Comparison of ENCODE assay signal across 18 cellular contexts in the genomic region with DNA sequence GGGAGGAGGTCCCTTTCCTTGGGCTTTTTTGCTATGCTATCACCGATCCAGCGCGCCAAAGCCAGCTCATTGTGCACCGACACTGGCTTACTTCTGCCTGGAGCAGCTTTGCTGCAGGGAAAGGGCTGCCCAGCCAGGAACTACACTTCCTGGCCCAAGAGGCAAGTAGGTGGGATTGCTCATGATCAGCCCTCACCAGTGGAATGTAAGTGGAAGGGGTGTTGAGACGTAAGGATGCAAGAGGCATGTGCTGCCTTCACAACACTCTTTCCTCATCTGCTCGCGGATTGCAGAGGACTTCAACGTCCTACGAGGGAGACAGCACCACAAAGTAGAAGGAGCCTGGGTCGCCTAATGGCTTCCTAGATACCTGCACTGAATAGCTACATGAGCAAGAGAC.
DNase-seq lines count a peak whose midpoint lies in the region; ATAC-seq, FAIRE-seq and TF ChIP-seq lines count a peak whose summit lies in the region.
"Had no signal": no experiment of that assay in that cellular context is flagged by ENCODE, and none has a peak within 500 bp of the region (broad histone marks: within the 10 kb centered on the region; RNA-seq: fewer than 3 reads in every experiment).

No MANE protein-coding gene starts in this region.

- no peak overlapping the region for H2AFZ ChIP-seq in IMR-90 (replicated peaks; ENCODE audit: low read length, poor library complexity)
- H2AFZ ChIP-seq in astrocyte (ENCODE audit: low read depth, low read length): no peak overlapping the region
- no peak overlapping the region for H2AFZ ChIP-seq in endothelial cell of umbilical vein (ENCODE audit: low read depth, low read length)

- H3K4me3 ChIP-seq in IMR-90 (ENCODE audit: insufficient read depth, low read depth, low read length): no peak overlapping the region
- no peak overlapping the region for H3K4me3 ChIP-seq in astrocyte (ENCODE audit: insufficient read depth, low read depth, low read length)
- no peak overlapping the region for H3K4me3 ChIP-seq in endothelial cell of umbilical vein (replicated peaks in 1 of 3; ENCODE audit: insufficient read depth in 1 of 3, low read depth in 1 of 3, low read length in 3 of 3)
- H3K4me3 ChIP-seq in transverse colon: no peak overlapping the region

- peaks cover 5% of the 10 kb centered on the region for H3K9me3 ChIP-seq in IMR-90 (ENCODE audit: control insufficient read depth, insufficient read depth, low read length)
- peaks cover 7% of the 10 kb centered on the region for H3K9me3 ChIP-seq in astrocyte (ENCODE audit: insufficient read depth, low read depth, low read length)
- no peaks in the 10 kb centered on the region for H3K9me3 ChIP-seq in endothelial cell of umbilical vein (replicated peaks; ENCODE audit: control insufficient read depth, insufficient read depth, low read length)
- H3K9me3 ChIP-seq in transverse colon: no peaks in the 10 kb centered on the region
- H3K9me3 ChIP-seq: BE2C had no signal

- peak; percentile 47 for DNase-seq in IMR-90
- peak; percentile 61 for DNase-seq in astrocyte (ENCODE audit: low read depth)
- peak; percentile 25 for DNase-seq in endothelial cell of umbilical vein (ENCODE audit: low read depth, low spot score)
- DNase-seq in LoVo (ENCODE audit: low spot score): no peak
- no peak for DNase-seq in NCI-H1092 treated with DMSO at 0.1 percent for 48 hours (lab: John Stamatoyannopoulos, UW)
- no peak for DNase-seq in transverse colon
- DNase-seq: BE2C; C1 segment of cervical spinal cord; CD4-positive, CD25-positive, alpha-beta regulatory T cell; CD8-positive, alpha-beta memory T cell; COR-L47; DMS 273 treated with DMSO at 0.1 percent for 48 hours; HCEC 1CT had no signal

- TF ChIP-seq POLR2A in IMR-90 (IDR thresholded peaks at IDR 0.05; ENCODE audit: low read depth, low read length) (no peak), endothelial cell of umbilical vein (IDR thresholded peaks at IDR 0.05; ENCODE audit: low read depth, low read length) (no peak), transverse colon (IDR thresholded peaks at IDR 0.05) (no peak)

- peak overlapping the region; percentile 26 to 41; a peak in 2 of 4 replicates for H4K8ac ChIP-seq in IMR-90 (ENCODE audit: low read depth in 2 of 2, low read length in 2 of 2)

- H3K79me1 ChIP-seq in IMR-90 (ENCODE audit: low read depth in 1 of 2, low read length in 2 of 2): peaks cover 0 to 16% of the 10 kb centered on the region in 2 experiments; a peak in 1 of 4 replicates

- ATAC-seq in IMR-90 (ENCODE audit: low read depth): no peak

- FAIRE-seq in astrocyte (lab: Jason Lieb, UNC) (no peak), endothelial cell of umbilical vein (lab: Jason Lieb, UNC) (peak; percentile 67)
- FAIRE-seq: G401.6, GM12891, GM19239, H54 had no signal

- H3K4me3 Mint-ChIP-seq in astrocyte (ENCODE audit: unreplicated experiment): no peak overlapping the region
- H3K4me3 Mint-ChIP-seq: CD4-positive, CD25-positive, alpha-beta regulatory T cell; CD8-positive, alpha-beta memory T cell had no signal

- H2BK20ac ChIP-seq in IMR-90 (ENCODE audit: low read depth, low read length): peak overlapping the region; percentile 88

- no peaks in the 10 kb centered on the region for H4K20me1 ChIP-seq in IMR-90 (ENCODE audit: insufficient read depth, low read length)
- H4K20me1 ChIP-seq in astrocyte (ENCODE audit: insufficient read depth, low read length): no peaks in the 10 kb centered on the region
- H4K20me1 ChIP-seq in endothelial cell of umbilical vein (replicated peaks; ENCODE audit: control insufficient read depth, extremely low read depth, insufficient read depth, low read length): no peaks in the 10 kb centered on the region

- peak overlapping the region; percentile 42 for H3K18ac ChIP-seq in IMR-90 (ENCODE audit: low read depth, low read length)

- peak overlapping the region; percentile 3 for H4K5ac ChIP-seq in IMR-90 (ENCODE audit: low read depth, low read length)

- H3K36me3 ChIP-seq in IMR-90 (ENCODE audit: control insufficient read depth, insufficient read depth, low read length): no peaks in the 10 kb centered on the region
- no peaks in the 10 kb centered on the region for H3K36me3 ChIP-seq in astrocyte (ENCODE audit: insufficient read depth, low read length)
- H3K36me3 ChIP-seq in endothelial cell of umbilical vein (ENCODE audit: control insufficient read depth in 2 of 2, extremely low read depth in 1 of 2, insufficient read depth in 2 of 2, low read length in 2 of 2): no peaks in the 10 kb centered on the region
- H3K36me3 ChIP-seq in transverse colon: no peaks in the 10 kb centered on the region
- H3K36me3 ChIP-seq: BE2C had no signal

- peaks cover 25% of the 10 kb centered on the region for H3K4me1 ChIP-seq in IMR-90 (ENCODE audit: control insufficient read depth, insufficient read depth, low read length)
- peaks cover 13% of the 10 kb centered on the region for H3K4me1 ChIP-seq in astrocyte (ENCODE audit: insufficient read depth, low read length)
- H3K4me1 ChIP-seq in endothelial cell of umbilical vein (ENCODE audit: control insufficient read depth, extremely low read depth, insufficient read depth, low read length): peaks cover 18% of the 10 kb centered on the region
- H3K4me1 ChIP-seq in transverse colon: no peaks in the 10 kb centered on the region
- H3K4me1 ChIP-seq: BE2C had no signal

- no peaks in the 10 kb centered on the region for H3K79me2 ChIP-seq in astrocyte (ENCODE audit: insufficient read depth, low read length)
- H3K79me2 ChIP-seq in endothelial cell of umbilical vein (ENCODE audit: control insufficient read depth, insufficient read depth, low read length): no peaks in the 10 kb centered on the region

- peaks cover 2% of the 10 kb centered on the region for H3K36me3 Mint-ChIP-seq in astrocyte (ENCODE audit: low read depth, unreplicated experiment)
- H3K36me3 Mint-ChIP-seq: CD4-positive, CD25-positive, alpha-beta regulatory T cell; CD8-positive, alpha-beta memory T cell had no signal

- WGBS in IMR-90 (ENCODE audit: extremely low coverage in 2 of 2, insufficient read length in 1 of 2), 2 experiments: 88% methylated on average over 4 of the region's 10 CpGs; no CpG with 5 or more reads in 1 of the 2 experiments
- WGBS in transverse colon (ENCODE audit: low coverage in 1 of 2), 2 donors: 78 to 91% methylated on average over 3 to 10 of the region's 10 CpGs

- POLR2A ChIA-PET in IMR-90 (lab: Charles Lee; ENCODE audit: unreplicated experiment) (no interaction called here), endothelial cell of umbilical vein (lab: Charles Lee) (no interaction called here)

- TF ChIP-seq RAD21 in IMR-90 (IDR thresholded peaks at IDR 0.05; ENCODE audit: low read length): no peak

- peak overlapping the region; percentile 83; the same call in 2 of the 3 replicates for H2BK15ac ChIP-seq in IMR-90 (ENCODE audit: low read depth, low read length)

- no peak overlapping the region for H3K27ac Mint-ChIP-seq in astrocyte (ENCODE audit: unreplicated experiment)
- H3K27ac Mint-ChIP-seq: CD4-positive, CD25-positive, alpha-beta regulatory T cell; CD8-positive, alpha-beta memory T cell had no signal

- no peak overlapping the region for H3K56ac ChIP-seq in IMR-90 (ENCODE audit: extremely low read depth, insufficient read depth, low read length)

- in situ Hi-C loops in IMR-90 (cut with MboI; ENCODE audit: low sequenced_read_pairs): no loop called here
- in situ Hi-C loops in transverse colon (cut with MboI; ENCODE audit: low pct_ligation_motif_present in 1 of 4, low pct_unique_long_range_greater_than_20kb in 1 of 4, low sequenced_read_pairs in 3 of 4): no loop called here

- H3K9ac ChIP-seq in IMR-90 (ENCODE audit: low read depth, low read length): no peak overlapping the region
- H3K9ac ChIP-seq in astrocyte (ENCODE audit: low read length): no peak overlapping the region
- no peak overlapping the region for H3K9ac ChIP-seq in endothelial cell of umbilical vein (replicated peaks; ENCODE audit: extremely low read depth, insufficient read depth, low read length)

- peak overlapping the region; percentile 35 for H2AK9ac ChIP-seq in IMR-90 (replicated peaks; ENCODE audit: low read depth, low read length, poor library complexity)

- TF ChIP-seq CTCF in IMR-90 (conservative IDR thresholded peaks at IDR 0.05; ENCODE audit: low read depth, low read length) (no peak), astrocyte (IDR thresholded peaks at IDR 0.05; ENCODE audit: insufficient read depth, low read depth, low read length) (no peak), endothelial cell of umbilical vein (IDR thresholded peaks at IDR 0.05; ENCODE audit: extremely low read depth in 1 of 2, insufficient read depth in 1 of 2, low read depth in 1 of 2, low read length in 2 of 2) (no peak), transverse colon (IDR thresholded peaks at IDR 0.05) (no peak)

- H3K27me3 ChIP-seq in IMR-90 (ENCODE audit: control insufficient read depth, insufficient read depth, low read length) (no peaks in the 10 kb centered on the region), astrocyte (ENCODE audit: insufficient read depth, low read length) (no peaks in the 10 kb centered on the region), endothelial cell of umbilical vein (ENCODE audit: control insufficient read depth in 2 of 2, insufficient read depth in 2 of 2, low read length in 2 of 2) (no peaks in the 10 kb centered on the region), transverse colon (no peaks in the 10 kb centered on the region)
- H3K27me3 ChIP-seq: BE2C had no signal

- H3K9me3 Mint-ChIP-seq in astrocyte (ENCODE audit: unreplicated experiment): peaks cover 6% of the 10 kb centered on the region
- H3K9me3 Mint-ChIP-seq: CD8-positive, alpha-beta memory T cell had no signal

- dilution Hi-C loops in IMR-90 (cut with HindIII; ENCODE audit: low sequenced_read_pairs, unreplicated experiment): no loop called here
- dilution Hi-C loops in endothelial cell of umbilical vein (cut with MboI; ENCODE audit: extremely low pct_ligation_motif_present, low sequenced_read_pairs): no loop called here

- H3K9me1 ChIP-seq in IMR-90 (ENCODE audit: insufficient read depth, low read length): peaks cover 17% of the 10 kb centered on the region
- no peaks in the 10 kb centered on the region for H3K9me1 ChIP-seq in endothelial cell of umbilical vein (replicated peaks; ENCODE audit: control insufficient read depth, extremely low read depth, insufficient read depth, low read length)

- intact Hi-C loops in IMR-90 (cut with micrococcal nuclease) (no loop called here), endothelial cell of umbilical vein (cut with micrococcal nuclease) (no loop called here), transverse colon (cut with DNase I; ENCODE audit: low total_unique reads) (no loop called here)

- H3K27ac ChIP-seq in IMR-90 (ENCODE audit: insufficient read depth, low read length) (no peak overlapping the region; the same call in 1 of the 2 replicates), astrocyte (ENCODE audit: low read depth, low read length) (no peak overlapping the region), endothelial cell of umbilical vein (ENCODE audit: insufficient read depth, low read depth, low read length) (no peak overlapping the region), transverse colon (no peak overlapping the region)
- H3K27ac ChIP-seq: HL-60 had no signal

- H3K14ac ChIP-seq in IMR-90 (replicated peaks; ENCODE audit: low read depth, low read length): peak overlapping the region; percentile 84

- H2BK120ac ChIP-seq in IMR-90 (ENCODE audit: low read depth, low read length): peak overlapping the region; percentile 89

- peaks cover 3% of the 10 kb centered on the region for H3K4me1 Mint-ChIP-seq in astrocyte (ENCODE audit: low read depth, unreplicated experiment)
- H3K4me1 Mint-ChIP-seq: CD4-positive, CD25-positive, alpha-beta regulatory T cell; CD8-positive, alpha-beta memory T cell had no signal

- H3K4me2 ChIP-seq in IMR-90 (ENCODE audit: low read depth, low read length): no peak overlapping the region
- no peak overlapping the region for H3K4me2 ChIP-seq in astrocyte (ENCODE audit: low read length)
- H3K4me2 ChIP-seq in endothelial cell of umbilical vein (ENCODE audit: insufficient read depth, low read length): no peak overlapping the region

- H3K27me3 Mint-ChIP-seq in astrocyte (ENCODE audit: low read depth, unreplicated experiment): peaks cover 33% of the 10 kb centered on the region

- peak overlapping the region; percentile 84; the same call in 1 of the 2 replicates for H3K23ac ChIP-seq in IMR-90 (ENCODE audit: low read depth, low read length)

- CTCF ChIA-PET in IMR-90 (lab: Yijun Ruan, JAX): no interaction called here
- CTCF ChIA-PET in endothelial cell of umbilical vein (lab: Charles Lee): interaction anchor here (0.6 to 2.2 kb wide), 3 partner anchors 9 to 333 kb away, joined by 3 to 5 read pairs (median 4); no protein-coding TSS in a partner anchor

- H3K4ac ChIP-seq in IMR-90 (ENCODE audit: low read depth, low read length): peak overlapping the region; percentile 89

- BruUV-seq in IMR-90 (replicated peaks; lab: Mats Ljungman, UMichigan) (no TSS peak), endothelial cell of umbilical vein (replicated peaks; lab: Mats Ljungman, UMichigan) (no TSS peak)

- H4K91ac ChIP-seq in IMR-90 (ENCODE audit: insufficient read depth, low read depth, low read length): peak overlapping the region; percentile 85

- H2BK5ac ChIP-seq in IMR-90 (ENCODE audit: low read depth, low read length, poor library complexity, severe bottlenecking): no peak overlapping the region

- H2AK5ac ChIP-seq in IMR-90 (ENCODE audit: low read depth, low read length): peak overlapping the region; percentile 90

- TF ChIP-seq EP300 in transverse colon (IDR thresholded peaks at IDR 0.05; ENCODE audit: low read depth): no peak

Comparison
In these comparisons a context has a peak if more than half of its experiments do, and no peak if none do; other contexts are left out.
1. DNase-seq: peak in IMR-90 (single experiment), astrocyte (single experiment) and endothelial cell of umbilical vein (single experiment); none in LoVo (single experiment), NCI-H1092 treated with DMSO at 0.1 percent for 48 hours (single experiment) and transverse colon (single experiment).